In genomic region chr4:2241410-2242353, GRCh38 we compare ENCODE assay signal across 8 cellular contexts. TPM values are rescaled to one million over a fixed set of nuclear protein-coding genes. Genes with fewer than 3 reads are reported as not detected.
DNase-seq lines count a peak whose midpoint lies in the region; ATAC-seq and TF ChIP-seq lines count a peak whose summit lies in the region.

A gene with protein sequence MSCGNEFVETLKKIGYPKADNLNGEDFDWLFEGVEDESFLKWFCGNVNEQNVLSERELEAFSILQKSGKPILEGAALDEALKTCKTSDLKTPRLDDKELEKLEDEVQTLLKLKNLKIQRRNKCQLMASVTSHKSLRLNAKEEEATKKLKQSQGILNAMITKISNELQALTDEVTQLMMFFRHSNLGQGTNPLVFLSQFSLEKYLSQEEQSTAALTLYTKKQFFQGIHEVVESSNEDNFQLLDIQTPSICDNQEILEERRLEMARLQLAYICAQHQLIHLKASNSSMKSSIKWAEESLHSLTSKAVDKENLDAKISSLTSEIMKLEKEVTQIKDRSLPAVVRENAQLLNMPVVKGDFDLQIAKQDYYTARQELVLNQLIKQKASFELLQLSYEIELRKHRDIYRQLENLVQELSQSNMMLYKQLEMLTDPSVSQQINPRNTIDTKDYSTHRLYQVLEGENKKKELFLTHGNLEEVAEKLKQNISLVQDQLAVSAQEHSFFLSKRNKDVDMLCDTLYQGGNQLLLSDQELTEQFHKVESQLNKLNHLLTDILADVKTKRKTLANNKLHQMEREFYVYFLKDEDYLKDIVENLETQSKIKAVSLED (minus strand): TSS chr4:2242121. CDS start chr4:2240946, 1,175 bp downstream.
POLN (minus strand) TSS chr4:2242121; CDS start chr4:2229231, 12,890 bp downstream.

- H3K4me1 Mint-ChIP-seq in GM23338 (peaks cover 25% of the 10 kb centered on the region), nephron progenitor cell (peaks cover 69% of the 10 kb centered on the region)
- peaks cover 49% of the 10 kb centered on the region for H3K4me1 Mint-ChIP-seq in activated T-helper 2 cell treated with anti-CD3 and anti-CD28 coated beads, Interferon-gamma antibody, Interleukin-2, Interleukin-4, amounts not matched to agents 10 μg/mL and 5 μg/mL and 100 μg/mL, durations not matched to agents 14 hours and 24 hours and 36 hours (ENCODE audit: low read depth)
- peaks cover 50% of the 10 kb centered on the region for H3K4me1 Mint-ChIP-seq in stimulated activated naive CD8-positive, alpha-beta T cell treated with anti-CD3 and anti-CD28 coated beads, Interleukin-15, Interleukin-2, amounts not matched to agents 100 ng/mL and 50 ng/mL, for 24 hours (ENCODE audit: low read depth)

- DNase-seq in Daoy (ENCODE audit: low read depth) (peak; percentile 99), GM23338 (ENCODE audit: low spot score) (peak; percentile 98), LHCN-M2 (ENCODE audit: low read depth) (peak; percentile 96), RPMI7951 (ENCODE audit: low read depth) (peak; percentile 91), fibroblast of pulmonary artery (ENCODE audit: low read depth) (peak; percentile 98), nephron progenitor cell (peak; percentile 99)
- DNase-seq in activated T-helper 2 cell treated with anti-CD3 and anti-CD28 coated beads, Interferon-gamma antibody, Interleukin-2, Interleukin-4, amounts not matched to agents 10 μg/mL and 5 μg/mL and 100 μg/mL, durations not matched to agents 14 hours and 24 hours and 36 hours (ENCODE audit: low spot score): peak; percentile 100

- peaks cover 44% of the 10 kb centered on the region for H3K79me2 ChIP-seq in GM23338 (replicated peaks; ENCODE audit: insufficient read depth)

- no peak for TF ChIP-seq CTCF in GM23338 (conservative IDR thresholded peaks at IDR 0.05; ENCODE audit: low read depth in 2 of 2)
- TF ChIP-seq CTCF in fibroblast of pulmonary artery (IDR thresholded peaks at IDR 0.05; ENCODE audit: low read length, missing control alignments): peak; percentile 16
- TF ChIP-seq CTCF in nephron progenitor cell (IDR thresholded peaks at IDR 0.05): no peak

- 0 out of 2 replicates have a peak within 1 kb of the TSS, but pooled peaks have one; percentile 82 for H3K27ac Mint-ChIP-seq in GM23338
- peak within 1 kb of the TSS; percentile 80 for H3K27ac Mint-ChIP-seq in activated T-helper 2 cell treated with anti-CD3 and anti-CD28 coated beads, Interferon-gamma antibody, Interleukin-2, Interleukin-4, amounts not matched to agents 10 μg/mL and 5 μg/mL and 100 μg/mL, durations not matched to agents 14 hours and 24 hours and 36 hours
- peak within 1 kb of the TSS; percentile 34 for H3K27ac Mint-ChIP-seq in nephron progenitor cell
- peak within 1 kb of the TSS; percentile 80 for H3K27ac Mint-ChIP-seq in stimulated activated naive CD8-positive, alpha-beta T cell treated with anti-CD3 and anti-CD28 coated beads, Interleukin-15, Interleukin-2, amounts not matched to agents 100 ng/mL and 50 ng/mL, for 24 hours

- H3K9me3 Mint-ChIP-seq in GM23338 (peaks cover 24% of the 10 kb centered on the region), nephron progenitor cell (no peaks in the 10 kb centered on the region)
- no peaks in the 10 kb centered on the region for H3K9me3 Mint-ChIP-seq in activated T-helper 2 cell treated with anti-CD3 and anti-CD28 coated beads, Interferon-gamma antibody, Interleukin-2, Interleukin-4, amounts not matched to agents 10 μg/mL and 5 μg/mL and 100 μg/mL, durations not matched to agents 14 hours and 24 hours and 36 hours
- no peaks in the 10 kb centered on the region for H3K9me3 Mint-ChIP-seq in stimulated activated naive CD8-positive, alpha-beta T cell treated with anti-CD3 and anti-CD28 coated beads, Interleukin-15, Interleukin-2, amounts not matched to agents 100 ng/mL and 50 ng/mL, for 24 hours

- H3K9me2 ChIP-seq in GM23338 (ENCODE audit: insufficient read depth): no peaks in the 10 kb centered on the region

- intact Hi-C loops in activated T-helper 2 cell treated with anti-CD3 and anti-CD28 coated beads, Interferon-gamma antibody, Interleukin-2, Interleukin-4, amounts not matched to agents 10 μg/mL and 5 μg/mL and 100 μg/mL, durations not matched to agents 14 hours and 24 hours and 36 hours (cut with micrococcal nuclease): loop anchor here (1.0 to 2.0 kb wide), 6 partner anchors 21 to 521 kb away; partner anchors contain the start of genes CFAP99, FAM193A, MXD4 and RNF4

- peak within 1 kb of the TSS; percentile 89; the same call in 1 of the 2 replicates for H2AFZ ChIP-seq in GM23338

- no peak within 1 kb of the TSS for H3K27ac ChIP-seq in GM23338 (ENCODE audit: low read depth)

- H3K27me3 Mint-ChIP-seq in GM23338 (ENCODE audit: insufficient read depth, low read depth, poor library complexity) (peaks cover 8% of the 10 kb centered on the region), nephron progenitor cell (ENCODE audit: low read depth, poor library complexity) (no peaks in the 10 kb centered on the region)
- peaks cover 3% of the 10 kb centered on the region for H3K27me3 Mint-ChIP-seq in activated T-helper 2 cell treated with anti-CD3 and anti-CD28 coated beads, Interferon-gamma antibody, Interleukin-2, Interleukin-4, amounts not matched to agents 10 μg/mL and 5 μg/mL and 100 μg/mL, durations not matched to agents 14 hours and 24 hours and 36 hours (ENCODE audit: low read depth)
- H3K27me3 Mint-ChIP-seq in stimulated activated naive CD8-positive, alpha-beta T cell treated with anti-CD3 and anti-CD28 coated beads, Interleukin-15, Interleukin-2, amounts not matched to agents 100 ng/mL and 50 ng/mL, for 24 hours: no peaks in the 10 kb centered on the region

- no peaks in the 10 kb centered on the region for H3K27me3 ChIP-seq in GM23338 (ENCODE audit: insufficient read depth)

- H3K36me3 Mint-ChIP-seq in GM23338 (ENCODE audit: low read depth) (peaks cover 22% of the 10 kb centered on the region), nephron progenitor cell (ENCODE audit: low read depth) (peaks cover 14% of the 10 kb centered on the region)
- peaks cover 33% of the 10 kb centered on the region for H3K36me3 Mint-ChIP-seq in activated T-helper 2 cell treated with anti-CD3 and anti-CD28 coated beads, Interferon-gamma antibody, Interleukin-2, Interleukin-4, amounts not matched to agents 10 μg/mL and 5 μg/mL and 100 μg/mL, durations not matched to agents 14 hours and 24 hours and 36 hours (ENCODE audit: low read depth)
- H3K36me3 Mint-ChIP-seq in stimulated activated naive CD8-positive, alpha-beta T cell treated with anti-CD3 and anti-CD28 coated beads, Interleukin-15, Interleukin-2, amounts not matched to agents 100 ng/mL and 50 ng/mL, for 24 hours (ENCODE audit: low read depth): peaks cover 27% of the 10 kb centered on the region

- no peaks in the 10 kb centered on the region for H3F3A ChIP-seq in GM23338 (replicated peaks; ENCODE audit: low read depth)

- H4K20me1 ChIP-seq in GM23338 (replicated peaks; ENCODE audit: insufficient read depth): peaks cover 27% of the 10 kb centered on the region

- no peaks in the 10 kb centered on the region; the same call in 1 of the 2 replicates for H3K36me3 ChIP-seq in GM23338 (ENCODE audit: insufficient read depth)

- peak within 1 kb of the TSS; percentile 92 for H3K4me3 Mint-ChIP-seq in GM23338
- peak within 1 kb of the TSS; percentile 91 for H3K4me3 Mint-ChIP-seq in activated T-helper 2 cell treated with anti-CD3 and anti-CD28 coated beads, Interferon-gamma antibody, Interleukin-2, Interleukin-4, amounts not matched to agents 10 μg/mL and 5 μg/mL and 100 μg/mL, durations not matched to agents 14 hours and 24 hours and 36 hours (ENCODE audit: low read depth)
- peak within 1 kb of the TSS; percentile 83 for H3K4me3 Mint-ChIP-seq in nephron progenitor cell
- peak within 1 kb of the TSS; percentile 93 for H3K4me3 Mint-ChIP-seq in stimulated activated naive CD8-positive, alpha-beta T cell treated with anti-CD3 and anti-CD28 coated beads, Interleukin-15, Interleukin-2, amounts not matched to agents 100 ng/mL and 50 ng/mL, for 24 hours

- peak within 1 kb of the TSS; percentile 86 for H3K4me3 ChIP-seq in GM23338
- H3K4me3 ChIP-seq in fibroblast of pulmonary artery (replicated peaks; ENCODE audit: low read depth, low read length): peak within 1 kb of the TSS; percentile 90

- H3K4me2 ChIP-seq in GM23338: peak within 1 kb of the TSS; percentile 81

- ATAC-seq in GM23338: peak; percentile 84

- peaks cover 22% of the 10 kb centered on the region for H3K4me1 ChIP-seq in GM23338 (ENCODE audit: insufficient read depth)

TF ChIP-seq in GM23338, 12 proteins besides CTCF, POLR2A, EP300 and RAD21:
- no peak for TF ChIP-seq EZH2 (IDR thresholded peaks at IDR 0.05; ENCODE audit: low read depth, unreplicated experiment)
- TF ChIP-seq CREB1 (CRISPR knock-in tag; IDR thresholded peaks at IDR 0.05; ENCODE audit: low read depth): no peak
- no peak for TF ChIP-seq JUNB (IDR thresholded peaks at IDR 0.05; ENCODE audit: unreplicated experiment)
- peak; percentile 97 for TF ChIP-seq POLR2AphosphoS5 (IDR thresholded peaks at IDR 0.05; ENCODE audit: low read depth)
- TF ChIP-seq, protein P1, sequence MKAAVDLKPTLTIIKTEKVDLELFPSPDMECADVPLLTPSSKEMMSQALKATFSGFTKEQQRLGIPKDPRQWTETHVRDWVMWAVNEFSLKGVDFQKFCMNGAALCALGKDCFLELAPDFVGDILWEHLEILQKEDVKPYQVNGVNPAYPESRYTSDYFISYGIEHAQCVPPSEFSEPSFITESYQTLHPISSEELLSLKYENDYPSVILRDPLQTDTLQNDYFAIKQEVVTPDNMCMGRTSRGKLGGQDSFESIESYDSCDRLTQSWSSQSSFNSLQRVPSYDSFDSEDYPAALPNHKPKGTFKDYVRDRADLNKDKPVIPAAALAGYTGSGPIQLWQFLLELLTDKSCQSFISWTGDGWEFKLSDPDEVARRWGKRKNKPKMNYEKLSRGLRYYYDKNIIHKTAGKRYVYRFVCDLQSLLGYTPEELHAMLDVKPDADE (IDR thresholded peaks at IDR 0.05): peak; percentile 62; the same call in 1 of the 2 replicates

RNA-seq across cellular contexts. Expression of the first gene that starts in this region (rescaled TPM):
- 13.4 and 29.3 TPM in 2 replicates for total RNA-seq in Daoy (2014; rRNA removed; shearing (Covaris generic))
- total RNA-seq in GM23338 (2014; rRNA removed; shearing (Covaris generic)): 23.7 and 36.0 TPM in 2 replicates
- polyA plus RNA-seq in GM23338 (2016; fragmentation: Nextera tagmentation; extraction: Ambion mirVana): 16.3 and 21.4 TPM in 2 replicates
- total RNA-seq in LHCN-M2 (2014; rRNA removed): 16.1 and 23.0 TPM in 2 replicates
- polyA plus RNA-seq in LHCN-M2 (2012): 3.3 TPM
- 12.1 and 12.2 TPM in 2 replicates for total RNA-seq in RPMI7951 (2014; rRNA removed; shearing (Covaris generic))
- 17.1 and 18.6 TPM in 2 replicates for total RNA-seq in activated T-helper 2 cell treated with anti-CD3 and anti-CD28 coated beads, Interferon-gamma antibody, Interleukin-2, Interleukin-4, amounts not matched to agents 10 μg/mL and 5 μg/mL and 100 μg/mL, durations not matched to agents 14 hours and 24 hours and 36 hours

RNA-seq across cellular contexts. Expression of gene POLN, which starts in this region (rescaled TPM):
- 0.54 and 1.4 TPM in 2 replicates for total RNA-seq in Daoy (2014; rRNA removed; shearing (Covaris generic))
- total RNA-seq in GM23338 (2014; rRNA removed; shearing (Covaris generic)): 1.8 and 4.8 TPM in 2 replicates
- 1.8 and 4.0 TPM in 2 replicates for polyA plus RNA-seq in GM23338 (2016; fragmentation: Nextera tagmentation; extraction: Ambion mirVana)
- 1.9 and 2.1 TPM in 2 replicates for total RNA-seq in LHCN-M2 (2014; rRNA removed)
- 0.95 TPM for polyA plus RNA-seq in LHCN-M2 (2012)
- total RNA-seq in RPMI7951 (2014; rRNA removed; shearing (Covaris generic)): 0.24 and 0.59 TPM in 2 replicates
- total RNA-seq in activated T-helper 2 cell treated with anti-CD3 and anti-CD28 coated beads, Interferon-gamma antibody, Interleukin-2, Interleukin-4, amounts not matched to agents 10 μg/mL and 5 μg/mL and 100 μg/mL, durations not matched to agents 14 hours and 24 hours and 36 hours: 1.3 and 1.4 TPM in 2 replicates
